29 cellular contexts compared by ENCODE assay signal in the genomic region with DNA sequence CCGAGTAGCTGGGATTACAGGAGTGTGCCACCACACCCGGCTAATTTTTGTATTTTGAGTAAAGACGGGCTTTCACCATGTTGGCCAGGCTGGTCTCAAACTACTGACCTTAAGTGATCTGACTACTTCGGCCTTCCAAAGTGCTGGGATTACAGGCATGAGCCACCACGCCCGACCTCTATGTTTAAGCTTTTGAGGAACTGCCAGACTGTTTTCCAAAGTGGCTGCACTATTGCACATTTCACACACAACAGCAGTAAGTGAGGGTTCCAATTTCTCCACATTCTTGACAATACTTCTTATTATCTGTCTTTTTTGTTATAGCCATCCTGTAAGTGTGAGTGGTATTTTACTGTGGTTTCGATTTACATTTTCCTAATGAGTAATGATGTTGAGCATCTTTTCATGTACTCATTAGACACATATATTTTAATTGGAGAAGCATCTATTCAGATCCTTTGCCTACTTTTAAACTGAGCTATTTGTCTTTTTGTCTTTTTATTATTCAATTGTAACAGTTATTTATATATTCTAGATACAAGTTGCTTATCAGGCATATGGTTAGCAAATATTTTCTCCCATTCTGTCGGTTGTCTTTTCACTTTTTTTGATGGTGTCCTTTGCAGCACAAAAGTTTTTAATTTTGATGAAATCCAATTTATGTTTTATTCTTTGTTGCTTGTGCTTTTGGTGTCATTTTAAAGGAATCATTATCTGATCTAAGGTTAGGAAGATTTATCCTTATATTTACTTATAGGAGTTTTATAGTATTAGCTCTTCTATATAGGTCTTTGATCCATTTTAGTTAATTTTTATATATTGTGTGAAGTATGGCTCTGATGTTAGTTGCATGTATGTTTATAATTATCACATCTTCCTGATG. TPM values are rescaled to one million over a fixed set of nuclear protein-coding genes. Genes with fewer than 3 reads are reported as not detected.
"Had no signal": no experiment of that assay in that cellular context is flagged by ENCODE, and none has a peak within 500 bp of the region (broad histone marks: within the 10 kb centered on the region; RNA-seq: fewer than 3 reads in every experiment).

No MANE protein-coding gene starts in this region.

- H3K36me3 Mint-ChIP-seq: activated CD8-positive, alpha-beta memory T cell treated with anti-CD3 and anti-CD28 coated beads, Interleukin-2, amount 10 ng/mL, durations not matched to agents 7 days and 5 days; activated naive CD4-positive, alpha-beta T cell treated with anti-CD3 and anti-CD28 coated beads, Interleukin-2, amount 10 ng/mL, durations not matched to agents 7 days and 5 days had no signal

- DNase-seq: activated B cell treated with CpG ODN at 0.5 μM for 24 hours; activated CD4-positive, alpha-beta memory T cell treated with anti-CD3 and anti-CD28 coated beads, Interleukin-2, amount 10 ng/mL, durations not matched to agents 7 days and 5 days; activated CD4-positive, alpha-beta T cell treated with anti-CD3 and anti-CD28 coated beads for 48 hours; activated CD8-positive, alpha-beta memory T cell treated with anti-CD3 and anti-CD28 coated beads, Interleukin-2, amount 10 ng/mL, durations not matched to agents 7 days and 5 days; activated effector memory CD4-positive, alpha-beta T cell treated with anti-CD3 and anti-CD28 coated beads, Interleukin-2, amount 50 U/mL, for 16 hours; activated naive CD4-positive, alpha-beta T cell treated with anti-CD3 and anti-CD28 coated beads, Interleukin-2, amount 10 ng/mL, durations not matched to agents 7 days and 5 days; activated T-cell treated with anti-CD3 and anti-CD28 coated beads for 4 hours; colonic mucosa; dorsolateral prefrontal cortex; effector memory CD8-positive, alpha-beta T cell; hippocampal formation; left ventricle myocardium superior; mammary epithelial cell; midbrain; pancreas; stimulated activated CD4-positive, alpha-beta T cell treated with anti-CD3 and anti-CD28 coated beads, Interleukin-1b, Interleukin-23, amount 100 ng/mL, for 48 hours; substantia nigra; T-helper 9 cell; thyroid gland had no signal

- H3K9me3 Mint-ChIP-seq: activated B cell treated with CpG ODN at 0.5 μM for 24 hours; activated CD4-positive, alpha-beta memory T cell treated with anti-CD3 and anti-CD28 coated beads, Interleukin-2, amount 10 ng/mL, durations not matched to agents 7 days and 5 days; activated naive CD4-positive, alpha-beta T cell treated with anti-CD3 and anti-CD28 coated beads, Interleukin-2, amount 10 ng/mL, durations not matched to agents 7 days and 5 days; central memory CD8-positive, alpha-beta T cell; effector memory CD8-positive, alpha-beta T cell; nephron; stimulated activated naive CD8-positive, alpha-beta T cell treated with anti-CD3 and anti-CD28 coated beads, Interleukin-15, Interleukin-2, amounts not matched to agents 100 ng/mL and 50 ng/mL, for 24 hours had no signal

- H3K27ac Mint-ChIP-seq: activated B cell treated with CpG ODN at 0.5 μM for 24 hours; activated CD4-positive, alpha-beta memory T cell treated with anti-CD3 and anti-CD28 coated beads, Interleukin-2, amount 10 ng/mL, durations not matched to agents 7 days and 5 days; activated CD8-positive, alpha-beta memory T cell treated with anti-CD3 and anti-CD28 coated beads, Interleukin-2, amount 10 ng/mL, durations not matched to agents 7 days and 5 days; activated naive CD4-positive, alpha-beta T cell treated with anti-CD3 and anti-CD28 coated beads, Interleukin-2, amount 10 ng/mL, durations not matched to agents 7 days and 5 days; effector memory CD8-positive, alpha-beta T cell; nephron; stimulated activated naive CD8-positive, alpha-beta T cell treated with anti-CD3 and anti-CD28 coated beads, Interleukin-15, Interleukin-2, amounts not matched to agents 100 ng/mL and 50 ng/mL, for 24 hours had no signal

- H3K36me3 ChIP-seq: ascending aorta, colonic mucosa, esophagus muscularis mucosa, neutrophil, pancreas, thyroid gland had no signal

- H3K4me3 Mint-ChIP-seq: activated B cell treated with CpG ODN at 0.5 μM for 24 hours; activated CD4-positive, alpha-beta memory T cell treated with anti-CD3 and anti-CD28 coated beads, Interleukin-2, amount 10 ng/mL, durations not matched to agents 7 days and 5 days; activated CD8-positive, alpha-beta memory T cell treated with anti-CD3 and anti-CD28 coated beads, Interleukin-2, amount 10 ng/mL, durations not matched to agents 7 days and 5 days; activated naive CD4-positive, alpha-beta T cell treated with anti-CD3 and anti-CD28 coated beads, Interleukin-2, amount 10 ng/mL, durations not matched to agents 7 days and 5 days; central memory CD8-positive, alpha-beta T cell; effector memory CD8-positive, alpha-beta T cell; nephron; stimulated activated naive CD8-positive, alpha-beta T cell treated with anti-CD3 and anti-CD28 coated beads, Interleukin-15, Interleukin-2, amounts not matched to agents 100 ng/mL and 50 ng/mL, for 24 hours had no signal

- ATAC-seq: activated CD8-positive, alpha-beta memory T cell treated with anti-CD3 and anti-CD28 coated beads, Interleukin-2, amount 10 ng/mL, durations not matched to agents 7 days and 5 days; effector memory CD8-positive, alpha-beta T cell; left ventricle myocardium superior; pancreas; right cardiac atrium had no signal

- H3K9me3 ChIP-seq: ascending aorta, colonic mucosa, esophagus muscularis mucosa, neutrophil, pancreas, thyroid gland had no signal

- FAIRE-seq: endothelial cell of umbilical vein, frontal cortex, pancreas had no signal

- H3K27ac ChIP-seq: ascending aorta, colonic mucosa, dorsolateral prefrontal cortex, esophagus muscularis mucosa, neutrophil, pancreas, thyroid gland had no signal

- H3K4me1 ChIP-seq: ascending aorta, colonic mucosa, esophagus muscularis mucosa, pancreas, thyroid gland had no signal

- H3K4me3 ChIP-seq: ascending aorta, colonic mucosa, dorsolateral prefrontal cortex, esophagus muscularis mucosa, pancreas, thyroid gland had no signal

- H3K27me3 ChIP-seq: ascending aorta, colonic mucosa, pancreas, thyroid gland had no signal

- H3K4me1 Mint-ChIP-seq: activated CD4-positive, alpha-beta memory T cell treated with anti-CD3 and anti-CD28 coated beads, Interleukin-2, amount 10 ng/mL, durations not matched to agents 7 days and 5 days; activated CD8-positive, alpha-beta memory T cell treated with anti-CD3 and anti-CD28 coated beads, Interleukin-2, amount 10 ng/mL, durations not matched to agents 7 days and 5 days; activated naive CD4-positive, alpha-beta T cell treated with anti-CD3 and anti-CD28 coated beads, Interleukin-2, amount 10 ng/mL, durations not matched to agents 7 days and 5 days; central memory CD8-positive, alpha-beta T cell had no signal

RNA-seq across cellular contexts. Expression of gene IRF5, which starts 12.8 kb away (rescaled TPM):
- total RNA-seq: ascending aorta had no signal

RNA-seq across cellular contexts. Expression of gene KCP, which starts 14.4 kb away (rescaled TPM):
- total RNA-seq: endothelial cell of umbilical vein, pulmonary artery endothelial cell had no signal
- polyA plus RNA-seq: endothelial cell of umbilical vein had no signal
